ENCODE assay signal across 8 cellular contexts in the genomic region with DNA sequence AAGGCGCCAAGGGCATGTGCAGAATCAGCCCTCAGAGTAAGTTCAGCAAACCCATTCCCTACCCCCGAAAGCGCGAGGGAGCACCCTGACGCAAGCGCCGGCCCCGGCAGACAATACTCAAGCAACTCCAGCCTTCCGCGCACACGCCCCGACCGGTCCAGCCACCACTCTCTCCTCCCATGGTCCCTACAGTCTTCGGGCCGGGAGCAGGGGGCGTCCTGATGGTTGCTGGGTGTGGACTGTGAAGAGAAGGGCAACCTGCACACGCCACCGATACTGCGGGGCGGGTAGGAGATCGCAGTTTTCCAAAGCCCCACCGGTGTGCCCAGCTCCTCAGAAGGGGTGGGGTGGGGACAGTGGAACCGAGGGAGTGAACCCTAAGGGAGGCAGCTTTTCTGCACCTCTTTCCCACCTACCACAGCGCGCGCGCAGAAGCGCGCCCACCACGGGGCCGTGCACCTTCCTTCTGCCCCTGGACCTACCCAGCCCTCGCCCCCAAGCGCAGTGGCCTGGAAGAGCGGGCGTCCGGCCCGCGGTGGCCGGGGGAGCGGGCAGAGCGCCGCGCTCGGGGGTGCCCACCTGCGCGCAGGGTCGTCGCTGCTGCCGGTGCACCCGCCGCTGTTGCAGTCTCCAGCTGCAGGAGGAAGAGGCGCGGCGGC.
A peak's percentile ranks its signal among the peaks of the same experiment; 100 is the strongest.
DNase-seq lines count a peak whose midpoint lies in the region; ATAC-seq and TF ChIP-seq lines count a peak whose summit lies in the region.

No MANE protein-coding gene starts in this region.

- peak; percentile 26 for ATAC-seq in effector memory CD8-positive, alpha-beta T cell (replicated peaks)

- H3K27ac Mint-ChIP-seq in IgD-negative memory B cell (no peak overlapping the region), type B pancreatic cell (peak overlapping the region; percentile 90)
- H3K27ac Mint-ChIP-seq in effector memory CD8-positive, alpha-beta T cell, result peak overlapping the region; percentile 67 to 77

- H3K4me2 ChIP-seq in BLaER1 treated with 17β-estradiol and CSF1 and Interleukin-3, amounts not matched to agents 10 nM and 100 nM, result peak overlapping the region; percentile 75 to 91 (median 88)

- H3K27me3 Mint-ChIP-seq in IgD-negative memory B cell (peaks cover 18% of the 10 kb centered on the region), type B pancreatic cell (peaks cover 6% of the 10 kb centered on the region)
- peaks cover 6 to 11% of the 10 kb centered on the region in 2 donors for H3K27me3 Mint-ChIP-seq in effector memory CD8-positive, alpha-beta T cell

- peak overlapping the region; percentile 50 to 72 (median 66) for H3K4me3 ChIP-seq in BLaER1 treated with 17β-estradiol and CSF1 and Interleukin-3, amounts not matched to agents 10 nM and 100 nM
- H3K4me3 ChIP-seq in mucosa of rectum (ENCODE audit: low read length in 2 of 2), result peak overlapping the region; percentile 61 to 66

- no peaks in the 10 kb centered on the region for H3K9me3 Mint-ChIP-seq in IgD-negative memory B cell
- no peaks in the 10 kb centered on the region for H3K9me3 Mint-ChIP-seq in effector memory CD8-positive, alpha-beta T cell
- H3K9me3 Mint-ChIP-seq in type B pancreatic cell, result no peaks in the 10 kb centered on the region

- peak; percentile 55 for DNase-seq in activated CD4-positive, alpha-beta T cell treated with anti-CD3 and anti-CD28 coated beads for 48 hours
- no peak for DNase-seq in effector memory CD8-positive, alpha-beta T cell
- DNase-seq in type B pancreatic cell (ENCODE audit: extremely low spot score, unreplicated experiment), result peak; percentile 69
- no peak for DNase-seq in effector CD8-positive, alpha-beta T cell (lab: John Stamatoyannopoulos, UW)
- no peak for DNase-seq in NOMO-1 (lab: John Stamatoyannopoulos, UW; ENCODE audit: unreplicated experiment in 2 of 2)

- H3K4me3 Mint-ChIP-seq in IgD-negative memory B cell (peak overlapping the region; percentile 64 to 96 (median 84)), type B pancreatic cell (peak overlapping the region; percentile 95)
- peak overlapping the region; percentile 89 to 92 for H3K4me3 Mint-ChIP-seq in effector memory CD8-positive, alpha-beta T cell

- H3K36me3 Mint-ChIP-seq in IgD-negative memory B cell, result no peaks in the 10 kb centered on the region
- peaks cover 5% of the 10 kb centered on the region for H3K36me3 Mint-ChIP-seq in effector memory CD8-positive, alpha-beta T cell (ENCODE audit: insufficient read depth)
- H3K36me3 Mint-ChIP-seq in type B pancreatic cell, result peaks cover 17% of the 10 kb centered on the region

- H3K9ac ChIP-seq in BLaER1 treated with 17β-estradiol and CSF1 and Interleukin-3, amounts not matched to agents 10 nM and 100 nM, result peak overlapping the region in 10 of 11 experiments; percentile 29 to 72 (median 49); a peak in 16 of 22 replicates
- peak overlapping the region in 1 of 2 donors; percentile 54 for H3K9ac ChIP-seq in mucosa of rectum (ENCODE audit: low read depth in 1 of 2, low read length in 2 of 2)

- peaks cover 0 to 8% (median 2%) of the 10 kb centered on the region in 3 donors for H3K4me1 Mint-ChIP-seq in IgD-negative memory B cell
- peaks cover 13 to 16% of the 10 kb centered on the region in 2 donors for H3K4me1 Mint-ChIP-seq in effector memory CD8-positive, alpha-beta T cell (ENCODE audit: low read depth in 2 of 2)
- H3K4me1 Mint-ChIP-seq in type B pancreatic cell (ENCODE audit: unreplicated experiment), result peaks cover 9% of the 10 kb centered on the region

- no peaks in the 10 kb centered on the region for H3K36me3 ChIP-seq in BLaER1 treated with 17β-estradiol and CSF1 and Interleukin-3, amounts not matched to agents 10 nM and 100 nM
- no peaks in the 10 kb centered on the region for H3K36me3 ChIP-seq in mucosa of rectum (ENCODE audit: control insufficient read depth in 2 of 2, insufficient read depth in 2 of 2, low read length in 2 of 2)

- H3K4me1 ChIP-seq in BLaER1 treated with 17β-estradiol and CSF1 and Interleukin-3, amounts not matched to agents 10 nM and 100 nM, result peaks cover 0 to 10% (median 0%) of the 10 kb centered on the region in 10 experiments; a peak in 4 of 20 replicates
- H3K4me1 ChIP-seq in mucosa of rectum (ENCODE audit: control insufficient read depth in 2 of 2, insufficient read depth in 2 of 2, low read length in 2 of 2), result peaks cover 0 to 4% of the 10 kb centered on the region in 2 donors

- H4K20me1 ChIP-seq in BLaER1 treated with 17β-estradiol and CSF1 and Interleukin-3, amounts not matched to agents 10 nM and 100 nM, result no peaks in the 10 kb centered on the region

- no peak for TF ChIP-seq CTCF in type B pancreatic cell (conservative IDR thresholded peaks at IDR 0.05)

- peak overlapping the region in 1 of 11 experiments; percentile 37; a peak in 2 of 22 replicates for H3K27ac ChIP-seq in BLaER1 treated with 17β-estradiol and CSF1 and Interleukin-3, amounts not matched to agents 10 nM and 100 nM
- no peak overlapping the region for H3K27ac ChIP-seq in mucosa of rectum (ENCODE audit: low read depth in 2 of 2, low read length in 2 of 2)

- H3K27me3 ChIP-seq in BLaER1 treated with 17β-estradiol and CSF1 and Interleukin-3, amounts not matched to agents 10 nM and 100 nM, result peaks cover 10 to 37% (median 20%) of the 10 kb centered on the region in 11 experiments; a peak in 21 of 22 replicates
- H3K27me3 ChIP-seq in mucosa of rectum (ENCODE audit: control insufficient read depth in 2 of 2, insufficient read depth in 2 of 2, low read length in 2 of 2), result peaks cover 2 to 4% of the 10 kb centered on the region in 2 donors

- peaks cover 8 to 18% (median 16%) of the 10 kb centered on the region in 11 experiments; a peak in 15 of 22 replicates for H3K9me3 ChIP-seq in BLaER1 treated with 17β-estradiol and CSF1 and Interleukin-3, amounts not matched to agents 10 nM and 100 nM (replicated peaks in 1 of 11)
- H3K9me3 ChIP-seq in mucosa of rectum (ENCODE audit: control insufficient read depth in 2 of 2, low read length in 2 of 2), result no peaks in the 10 kb centered on the region

Comparison
In these comparisons a context has a peak if more than half of its experiments do, and no peak if none do; other contexts are left out.
1. H3K27ac Mint-ChIP-seq: peak in effector memory CD8-positive, alpha-beta T cell (2 of 2) and type B pancreatic cell (single experiment); none in IgD-negative memory B cell (0 of 3).
2. DNase-seq: peak in activated CD4-positive, alpha-beta T cell treated with anti-CD3 and anti-CD28 coated beads for 48 hours (single experiment) and type B pancreatic cell (single experiment); none in effector memory CD8-positive, alpha-beta T cell (0 of 3), effector CD8-positive, alpha-beta T cell (single experiment) and NOMO-1 (0 of 2).
3. Peak in every context shown above with its lines, with median percentiles within 50 percentile points of each other: H3K4me3 Mint-ChIP-seq.